In the genomic region with DNA sequence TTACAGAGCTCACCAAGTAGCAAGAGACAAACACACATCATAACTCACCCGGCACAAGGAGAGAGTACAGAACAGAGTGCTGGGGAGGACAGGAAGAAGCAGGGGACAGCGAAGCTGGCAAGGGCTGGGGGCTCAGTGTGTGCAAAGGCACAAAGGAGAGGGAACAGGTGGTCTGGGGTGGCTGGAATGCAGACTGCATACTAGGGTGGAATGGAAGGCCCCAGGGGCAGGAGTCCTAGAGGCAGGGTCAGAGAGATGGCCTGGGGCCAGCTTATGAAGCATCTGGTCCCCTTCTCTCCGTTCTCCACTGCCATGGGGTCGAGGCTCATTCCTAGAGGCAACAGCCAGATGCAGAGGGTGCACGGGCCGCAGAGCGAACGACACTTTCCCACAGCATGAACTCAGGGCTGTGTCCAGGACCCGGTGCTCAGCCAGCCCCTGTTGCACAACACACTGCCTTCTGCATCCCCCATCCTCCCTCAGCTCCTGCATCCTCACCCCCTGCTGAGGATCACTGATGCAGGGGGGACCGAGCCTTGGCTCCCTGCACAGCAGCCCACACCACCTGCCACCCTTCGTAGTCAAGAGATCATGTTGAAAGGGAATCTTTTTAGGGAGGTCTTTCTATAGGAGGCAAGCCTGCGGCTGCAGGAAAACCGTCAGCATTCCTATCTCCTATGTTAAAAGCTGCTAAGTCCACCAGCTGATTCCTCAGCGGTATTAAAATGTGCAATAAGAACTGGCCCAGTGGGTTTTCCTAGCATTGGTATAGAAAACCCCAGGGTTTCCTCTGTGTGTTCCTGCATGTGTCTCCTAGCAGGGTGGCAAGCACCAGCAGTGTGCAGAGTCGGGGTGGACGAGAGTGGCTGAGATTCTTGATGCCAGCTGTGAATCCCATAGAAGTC, we compare ENCODE assay signal across 19 cellular contexts.
A peak's percentile ranks its signal among the peaks of the same experiment; 100 is the strongest.
DNase-seq lines count a peak whose midpoint lies in the region; ATAC-seq and TF ChIP-seq lines count a peak whose summit lies in the region.
"Had no signal": no experiment of that assay in that cellular context is flagged by ENCODE, and none has a peak within 500 bp of the region (broad histone marks: within the 10 kb centered on the region; RNA-seq: fewer than 3 reads in every experiment).

No MANE protein-coding gene starts in this region.

- dilution Hi-C loops in IMR-90 (cut with HindIII; ENCODE audit: low sequenced_read_pairs, unreplicated experiment), result no loop called here

- H2BK120ac ChIP-seq in IMR-90 (ENCODE audit: low read depth, low read length), result no peak overlapping the region

- H3K27ac ChIP-seq in IMR-90 (ENCODE audit: insufficient read depth, low read length), result no peak overlapping the region
- no peak overlapping the region for H3K27ac ChIP-seq in body of pancreas
- H3K27ac ChIP-seq in aorta (ENCODE audit: low read depth in 1 of 2, low read length in 2 of 2), result no peak overlapping the region
- H3K27ac ChIP-seq: C4-2B, HL-60 had no signal

- no peak overlapping the region for H2AK9ac ChIP-seq in IMR-90 (replicated peaks; ENCODE audit: low read depth, low read length, poor library complexity)

- no peak for TF ChIP-seq POLR2A in IMR-90 (IDR thresholded peaks at IDR 0.05; ENCODE audit: low read depth, low read length)
- no peak for TF ChIP-seq POLR2A in body of pancreas (IDR thresholded peaks at IDR 0.05)

- no peak overlapping the region for H3K4ac ChIP-seq in IMR-90 (ENCODE audit: low read depth, low read length)

- no peak overlapping the region for H4K8ac ChIP-seq in IMR-90 (ENCODE audit: low read depth in 2 of 2, low read length in 2 of 2)

- ATAC-seq in IMR-90 (ENCODE audit: low read depth) (no peak), T-helper 17 cell (no peak), body of pancreas (no peak), aorta (ENCODE audit: low FRiP score) (no peak)

- no peaks in the 10 kb centered on the region for H3K9me3 ChIP-seq in IMR-90 (ENCODE audit: control insufficient read depth, insufficient read depth, low read length)
- H3K9me3 ChIP-seq in T-helper 17 cell (ENCODE audit: control insufficient read depth, low read length, poor library complexity, severe bottlenecking), result no peaks in the 10 kb centered on the region
- H3K9me3 ChIP-seq in body of pancreas, result no peaks in the 10 kb centered on the region
- no peaks in the 10 kb centered on the region for H3K9me3 ChIP-seq in aorta (ENCODE audit: control insufficient read depth, low read length)

- peaks cover 35% of the 10 kb centered on the region for H3K27me3 Mint-ChIP-seq in T-helper 17 cell

- no peak overlapping the region for H4K91ac ChIP-seq in IMR-90 (ENCODE audit: insufficient read depth, low read depth, low read length)

- no peak overlapping the region for H2BK20ac ChIP-seq in IMR-90 (ENCODE audit: low read depth, low read length)

- H3K4me1 ChIP-seq in IMR-90 (ENCODE audit: control insufficient read depth, insufficient read depth, low read length) (peaks cover 11% of the 10 kb centered on the region), body of pancreas (no peaks in the 10 kb centered on the region), aorta (ENCODE audit: control insufficient read depth in 1 of 2, insufficient read depth in 2 of 2, low read length in 2 of 2) (no peaks in the 10 kb centered on the region)

- H3K9me1 ChIP-seq in IMR-90 (ENCODE audit: insufficient read depth, low read length), result peaks cover 6% of the 10 kb centered on the region

- in situ Hi-C loops in IMR-90 (cut with MboI; ENCODE audit: low sequenced_read_pairs), result no loop called here

- no peaks in the 10 kb centered on the region for H3K79me1 ChIP-seq in IMR-90 (ENCODE audit: low read depth in 1 of 2, low read length in 2 of 2)

- H3K27ac Mint-ChIP-seq in T-helper 17 cell, result no peak overlapping the region

- H3K4me3 ChIP-seq in IMR-90 (ENCODE audit: insufficient read depth, low read depth, low read length) (no peak overlapping the region), body of pancreas (no peak overlapping the region), aorta (ENCODE audit: low read length in 2 of 2) (no peak overlapping the region)

- H3K23ac ChIP-seq in IMR-90 (ENCODE audit: low read depth, low read length), result no peak overlapping the region

- 70% methylated on average over 6 of the region's 16 CpGs; no CpG with 5 or more reads in 1 of the 2 experiments for WGBS in IMR-90 (ENCODE audit: extremely low coverage in 2 of 2, insufficient read length in 1 of 2), 2 experiments
- WGBS in body of pancreas, 2 donors, result 64 to 66% methylated on average over 9 to 16 of the region's 16 CpGs
- 91 to 92% methylated on average over 16 of the region's 16 CpGs for WGBS in aorta, 2 donors

- H3K27me3 ChIP-seq in IMR-90 (ENCODE audit: control insufficient read depth, insufficient read depth, low read length) (peaks cover 38% of the 10 kb centered on the region), body of pancreas (no peaks in the 10 kb centered on the region), aorta (ENCODE audit: control insufficient read depth in 1 of 2, insufficient read depth in 2 of 2, low read length in 1 of 2) (no peaks in the 10 kb centered on the region)

- peak overlapping the region; percentile 56 for H3K4me3 Mint-ChIP-seq in T-helper 17 cell

- H3K56ac ChIP-seq in IMR-90 (ENCODE audit: extremely low read depth, insufficient read depth, low read length), result no peak overlapping the region

- H2BK5ac ChIP-seq in IMR-90 (ENCODE audit: low read depth, low read length, poor library complexity, severe bottlenecking), result no peak overlapping the region

- H2AK5ac ChIP-seq in IMR-90 (ENCODE audit: low read depth, low read length), result no peak overlapping the region

- no peak overlapping the region for H2BK15ac ChIP-seq in IMR-90 (ENCODE audit: low read depth, low read length)

- H4K20me1 ChIP-seq in IMR-90 (ENCODE audit: insufficient read depth, low read length), result no peaks in the 10 kb centered on the region

- H4K5ac ChIP-seq in IMR-90 (ENCODE audit: low read depth, low read length), result no peak overlapping the region

- no TSS peak for BruUV-seq in IMR-90 (replicated peaks; lab: Mats Ljungman, UMichigan)

- H2AFZ ChIP-seq in IMR-90 (replicated peaks; ENCODE audit: low read length, poor library complexity), result no peak overlapping the region

- intact Hi-C loops in IMR-90 (cut with micrococcal nuclease), result loop anchor here (5.0 to 10.0 kb wide), 5 partner anchors 95 to 993 kb away; no protein-coding TSS in a partner anchor
- intact Hi-C loops in posterior vena cava (cut with DNase I), result no loop called here
- intact Hi-C loops in body of pancreas (cut with DNase I), result loop anchor here (10.0 kb wide), 1 partner anchor 55 kb away; no protein-coding TSS in a partner anchor
- intact Hi-C loops in aorta (cut with DNase I), result loop anchor here (5.0 to 10.0 kb wide), 5 partner anchors 93 to 895 kb away; partner anchors contain the start of gene TLE3 (in 1 of the 2)

- CTCF ChIA-PET in IMR-90 (lab: Yijun Ruan, JAX), result no interaction called here

- TF ChIP-seq CTCF in IMR-90 (conservative IDR thresholded peaks at IDR 0.05; ENCODE audit: low read depth, low read length) (no peak), body of pancreas (IDR thresholded peaks at IDR 0.05) (no peak)

- TF ChIP-seq RAD21 in IMR-90 (IDR thresholded peaks at IDR 0.05; ENCODE audit: low read length), result no peak

- no peaks in the 10 kb centered on the region for H3K36me3 ChIP-seq in IMR-90 (ENCODE audit: control insufficient read depth, insufficient read depth, low read length)
- no peaks in the 10 kb centered on the region for H3K36me3 ChIP-seq in body of pancreas (replicated peaks in 1 of 2; ENCODE audit: insufficient read depth in 1 of 2, low read depth in 2 of 2)
- H3K36me3 ChIP-seq in aorta (ENCODE audit: control insufficient read depth in 1 of 2, insufficient read depth in 2 of 2, low read length in 1 of 2), result no peaks in the 10 kb centered on the region

- H3K14ac ChIP-seq in IMR-90 (replicated peaks; ENCODE audit: low read depth, low read length), result no peak overlapping the region

- H3K18ac ChIP-seq in IMR-90 (ENCODE audit: low read depth, low read length), result no peak overlapping the region

- peaks cover 18% of the 10 kb centered on the region for H3K4me1 Mint-ChIP-seq in T-helper 17 cell

- DNase-seq in NCI-H82 (lab: John Stamatoyannopoulos, UW) (peak; percentile 33), NCI-H82 treated with DMSO at 0.1 percent for 48 hours (lab: John Stamatoyannopoulos, UW; ENCODE audit: unreplicated experiment) (no peak), IMR-90 (no peak), T-helper 17 cell (no peak), posterior vena cava (ENCODE audit: low spot score) (peak; percentile 52), body of pancreas (no peak), D341Med (ENCODE audit: low spot score) (no peak), aorta (no peak)
- DNase-seq: COR-L47, DMS53, HCEC 1CT, KBM-7, MV-4-11, NCI-H1436, NCI-H2107, NCI-H446, NCI-H748 treated with DMSO at 0.1 percent for 48 hours had no signal

- H3K36me3 Mint-ChIP-seq in T-helper 17 cell (ENCODE audit: low read depth), result no peaks in the 10 kb centered on the region

- no peak overlapping the region for H3K4me2 ChIP-seq in IMR-90 (ENCODE audit: low read depth, low read length)

- H3K9ac ChIP-seq in IMR-90 (ENCODE audit: low read depth, low read length), result no peak overlapping the region

- POLR2A ChIA-PET in IMR-90 (lab: Charles Lee; ENCODE audit: unreplicated experiment), result no interaction called here

TF ChIP-seq in IMR-90, 13 proteins besides CTCF, POLR2A, EP300 and RAD21 (continues in another document):
- TF ChIP-seq SMC3 (IDR thresholded peaks at IDR 0.05; ENCODE audit: low read depth, low read length) (no peak), BHLHE40 (IDR thresholded peaks at IDR 0.05; ENCODE audit: low read depth, low read length) (no peak), ELK1 (IDR thresholded peaks at IDR 0.05; ENCODE audit: borderline replicate concordance, low read depth, low read length) (no peak), MXI1 (IDR thresholded peaks at IDR 0.05; ENCODE audit: borderline replicate concordance, low read depth, low read length) (no peak), CEBPB (IDR thresholded peaks at IDR 0.05; ENCODE audit: low read depth, low read length) (peak; percentile 56), CHD1 (IDR thresholded peaks at IDR 0.05; ENCODE audit: low read depth, low read length) (no peak), RFX5 (IDR thresholded peaks at IDR 0.05; ENCODE audit: low read depth, low read length) (no peak)

Comparison
In these comparisons a context has a peak if more than half of its experiments do, and no peak if none do; other contexts are left out.
1. DNase-seq: peak in NCI-H82 (single experiment) and posterior vena cava (single experiment); none in NCI-H82 treated with DMSO at 0.1 percent for 48 hours (single experiment), IMR-90 (single experiment), T-helper 17 cell (0 of 3), body of pancreas (0 of 4), D341Med (single experiment) and aorta (0 of 2).
2. intact Hi-C loops: an anchor here in IMR-90 (5.0 to 10.0 kb wide), body of pancreas (10.0 kb wide) and aorta (5.0 to 10.0 kb wide); none called in posterior vena cava.